20 cellular contexts compared by ENCODE assay signal in genomic region chr1:24872446-24872845, GRCh38. TPM values are rescaled to one million over a fixed set of nuclear protein-coding genes. Genes with fewer than 3 reads are reported as not detected.
DNase-seq lines count a peak whose midpoint lies in the region; ATAC-seq, FAIRE-seq and TF ChIP-seq lines count a peak whose summit lies in the region.
"Had no signal": no experiment of that assay in that cellular context is flagged by ENCODE, and none has a peak within 500 bp of the region (broad histone marks: within the 10 kb centered on the region; RNA-seq: fewer than 3 reads in every experiment).

No MANE protein-coding gene starts in this region.

- intact Hi-C loops in CD14-positive monocyte (cut with micrococcal nuclease) (no loop called here), adrenal gland (cut with DNase I) (no loop called here)

- no peak for TF ChIP-seq POLR2A in adrenal gland (IDR thresholded peaks at IDR 0.05)
- no peak for TF ChIP-seq POLR2A in GM12892 (IDR thresholded peaks at IDR 0.05; ENCODE audit: low read depth, low read length)

- WGBS in adrenal gland, 4 donors = 65 to 80% (median 71%) methylated on average over 6 to 8 of the region's 8 CpGs

- H3K4me3 Mint-ChIP-seq in CD14-positive monocyte = peak overlapping the region in 1 of 2 donors; percentile 76
- no peak overlapping the region for H3K4me3 Mint-ChIP-seq in natural killer cell treated with Interleukin-12 subunit alpha and Interleukin-12 subunit beta and Interleukin-15 and Interleukin-18, amount 100 ng/mL, for 72 hours
- H3K4me3 Mint-ChIP-seq: activated CD8-positive, alpha-beta T cell treated with anti-CD3 and anti-CD28 coated beads, Interleukin-2, amount 10 ng/mL, durations not matched to agents 7 days and 5 days; brain had no signal

- H3K27ac Mint-ChIP-seq in CD14-positive monocyte = peak overlapping the region in 2 of 7 donors; percentile 46 to 50
- no peak overlapping the region for H3K27ac Mint-ChIP-seq in natural killer cell treated with Interleukin-12 subunit alpha and Interleukin-12 subunit beta and Interleukin-15 and Interleukin-18, amount 100 ng/mL, for 72 hours
- H3K27ac Mint-ChIP-seq: activated CD8-positive, alpha-beta T cell treated with anti-CD3 and anti-CD28 coated beads, Interleukin-2, amount 10 ng/mL, durations not matched to agents 7 days and 5 days; brain had no signal

- peak; percentile 59 for DNase-seq in CD14-positive monocyte (ENCODE audit: low spot score)
- peak; percentile 98 for DNase-seq in MV-4-11 (lab: John Stamatoyannopoulos, UW)
- peak in 4 of 7 donors; percentile 30 to 55 (median 34) for DNase-seq in adrenal gland
- DNase-seq in pons (ENCODE audit: low spot score) = peak; percentile 77
- DNase-seq in GM19239 (ENCODE audit: insufficient read length, low spot score) = no peak
- no peak for DNase-seq in natural killer cell treated with Interleukin-12 subunit alpha and Interleukin-12 subunit beta and Interleukin-15 and Interleukin-18, amount 100 ng/mL, for 72 hours (ENCODE audit: low spot score)
- no peak for DNase-seq in GM12892 (ENCODE audit: insufficient read length)
- DNase-seq: activated CD8-positive, alpha-beta T cell treated with anti-CD3 and anti-CD28 coated beads, Interleukin-2, amount 10 ng/mL, durations not matched to agents 7 days and 5 days; activated naive CD4-positive, alpha-beta T cell; effector CD4-positive, alpha-beta T cell; GOT3; Karpas-422; NCI-H2029; NCI-H526 treated with DMSO at 0.1 percent for 48 hours; trophoblast cell had no signal

- H3K9me3 ChIP-seq in adrenal gland (replicated peaks in 1 of 3) = no peaks in the 10 kb centered on the region

- no peak overlapping the region for H3K4me3 ChIP-seq in adrenal gland

- no peak overlapping the region for H3K27ac ChIP-seq in adrenal gland
- H3K27ac ChIP-seq: C4-2B, parathyroid adenoma, RWPE1 had no signal

- H3K9me3 Mint-ChIP-seq in CD14-positive monocyte = peaks cover 0 to 2% (median 0%) of the 10 kb centered on the region in 7 donors
- H3K9me3 Mint-ChIP-seq in natural killer cell treated with Interleukin-12 subunit alpha and Interleukin-12 subunit beta and Interleukin-15 and Interleukin-18, amount 100 ng/mL, for 72 hours = no peaks in the 10 kb centered on the region
- H3K9me3 Mint-ChIP-seq: brain had no signal

- H3K27me3 ChIP-seq in adrenal gland = peaks cover 9% of the 10 kb centered on the region

- TF ChIP-seq CTCF in CD14-positive monocyte (IDR thresholded peaks at IDR 0.05) (no peak), adrenal gland (IDR thresholded peaks at IDR 0.05) (no peak)

- FAIRE-seq in GM19239 (lab: Jason Lieb, UNC) = no peak
- FAIRE-seq in GM12892 (lab: Jason Lieb, UNC) = no peak

- no peaks in the 10 kb centered on the region for H3K36me3 ChIP-seq in adrenal gland (replicated peaks in 1 of 2)

- peaks cover 35% of the 10 kb centered on the region for H3K4me1 Mint-ChIP-seq in CD14-positive monocyte
- H3K4me1 Mint-ChIP-seq in natural killer cell treated with Interleukin-12 subunit alpha and Interleukin-12 subunit beta and Interleukin-15 and Interleukin-18, amount 100 ng/mL, for 72 hours (ENCODE audit: low read depth in 2 of 2) = peaks cover 15 to 45% of the 10 kb centered on the region in 2 donors
- H3K4me1 Mint-ChIP-seq: brain had no signal

- H3K27me3 Mint-ChIP-seq in CD14-positive monocyte (ENCODE audit: low read depth in 3 of 3) = peaks cover 29 to 42% (median 34%) of the 10 kb centered on the region in 3 donors
- H3K27me3 Mint-ChIP-seq in natural killer cell treated with Interleukin-12 subunit alpha and Interleukin-12 subunit beta and Interleukin-15 and Interleukin-18, amount 100 ng/mL, for 72 hours = no peaks in the 10 kb centered on the region

- no peaks in the 10 kb centered on the region for H3K4me1 ChIP-seq in adrenal gland (replicated peaks in 1 of 2)
- H3K4me1 ChIP-seq: parathyroid adenoma had no signal

- no peaks in the 10 kb centered on the region for H3K36me3 Mint-ChIP-seq in CD14-positive monocyte
- no peaks in the 10 kb centered on the region for H3K36me3 Mint-ChIP-seq in natural killer cell treated with Interleukin-12 subunit alpha and Interleukin-12 subunit beta and Interleukin-15 and Interleukin-18, amount 100 ng/mL, for 72 hours
- H3K36me3 Mint-ChIP-seq: brain had no signal

- ATAC-seq in HG02884 (IDR thresholded peaks at IDR 0.05; ENCODE audit: unreplicated experiment) = no peak
- no peak for ATAC-seq in natural killer cell treated with Interleukin-12 subunit alpha and Interleukin-12 subunit beta and Interleukin-15 and Interleukin-18, amount 100 ng/mL, for 72 hours
- ATAC-seq: activated CD8-positive, alpha-beta T cell treated with anti-CD3 and anti-CD28 coated beads, Interleukin-2, amount 10 ng/mL, durations not matched to agents 7 days and 5 days had no signal

RNA-seq across cellular contexts. Expression of gene RUNX3, which starts 57.6 kb away (rescaled TPM):
- polyA plus RNA-seq in CD14-positive monocyte (1 to 10 TPM; 4.4 to 6.7 TPM), adrenal gland (1 to 10 TPM in 1 of 3 donors, under 1 TPM in 2; 0.73 to 1.0 (median 0.94) TPM)
- 1 to 10 TPM in 7 of 8 donors, under 1 TPM in 1; 0.79 to 7.5 (median 3.4) TPM for total RNA-seq in adrenal gland
- total RNA-seq in natural killer cell treated with Interleukin-12 subunit alpha and Interleukin-12 subunit beta and Interleukin-15 and Interleukin-18, amount 100 ng/mL, for 72 hours = 100 to 1,000 TPM; 177 to 186 TPM
- 38.6 TPM for polyA plus RNA-seq in GM12892 (2012; ENCODE audit: missing spikeins)

Comparison
In these comparisons a context has a peak if more than half of its experiments do, and no peak if none do; other contexts are left out.
1. DNase-seq: peak in CD14-positive monocyte (single experiment), MV-4-11 (single experiment), adrenal gland (4 of 7) and pons (single experiment); none in GM19239 (single experiment), natural killer cell treated with Interleukin-12 subunit alpha and Interleukin-12 subunit beta and Interleukin-15 and Interleukin-18, amount 100 ng/mL, for 72 hours (single experiment) and GM12892 (single experiment).
2. RNA of gene RUNX3, which starts 57.6 kb away (total RNA-seq): 177 to 186 TPM in natural killer cell treated with Interleukin-12 subunit alpha and Interleukin-12 subunit beta and Interleukin-15 and Interleukin-18, amount 100 ng/mL, for 72 hours; 0.79 to 7.5 TPM in adrenal gland; every median in the first group is over 10 times any median in the second.